22 cellular contexts compared by ENCODE assay signal in the genomic region with DNA sequence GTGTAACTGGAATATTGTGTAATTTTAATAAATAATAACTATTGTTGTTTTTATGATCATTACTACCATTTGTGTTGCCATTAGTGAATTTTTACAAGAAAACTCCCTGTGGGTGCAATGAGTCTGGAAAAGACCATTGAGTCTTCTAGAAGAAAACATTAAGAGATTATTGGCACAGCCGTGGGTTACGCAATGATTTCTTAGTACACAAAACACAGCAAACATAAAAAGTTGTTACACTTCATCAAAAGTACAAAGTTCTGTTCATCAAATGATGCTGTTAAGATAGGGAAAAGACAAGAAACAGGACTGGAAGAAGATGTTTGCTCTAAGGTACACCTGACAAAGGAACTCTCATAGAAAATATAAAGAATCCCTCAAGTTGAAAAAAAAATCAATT. TPM values are rescaled to one million over a fixed set of nuclear protein-coding genes. Genes with fewer than 3 reads are reported as not detected.
"Had no signal": no experiment of that assay in that cellular context is flagged by ENCODE, and none has a peak within 500 bp of the region (broad histone marks: within the 10 kb centered on the region; RNA-seq: fewer than 3 reads in every experiment).

No MANE protein-coding gene starts in this region.

- DNase-seq: effector memory CD8-positive, alpha-beta T cell; gastrocnemius medialis; heart right ventricle; kidney glomerular epithelial cell; natural killer cell; sigmoid colon; stomach; transverse colon had no signal

- ATAC-seq: effector memory CD8-positive, alpha-beta T cell; gastrocnemius medialis; heart right ventricle; mucosa of descending colon; natural killer cell had no signal

- H3K4me3 Mint-ChIP-seq: dendritic cell treated with granulocyte-macrophage colony-stimulating factor and Interleukin-4, amounts not matched to agents 40 ng/mL and 50 ng/mL, for 4 days; effector memory CD8-positive, alpha-beta T cell; natural killer cell; neural crest cell had no signal

- H3K4me1 ChIP-seq: esophagus muscularis mucosa, gastrocnemius medialis, heart right ventricle, sigmoid colon, stomach, transverse colon had no signal

- H3K27me3 Mint-ChIP-seq: dendritic cell treated with granulocyte-macrophage colony-stimulating factor and Interleukin-4, amounts not matched to agents 40 ng/mL and 50 ng/mL, for 4 days; effector memory CD8-positive, alpha-beta T cell had no signal

- H3K4me3 ChIP-seq: esophagus muscularis mucosa, gastrocnemius medialis, heart right ventricle, mucosa of descending colon, sigmoid colon, skin epidermis, stomach, thoracic aorta, transverse colon had no signal

- H3K27ac ChIP-seq: epithelial cell of prostate, esophagus muscularis mucosa, gastrocnemius medialis, heart right ventricle, sigmoid colon, skin epidermis, stomach, thoracic aorta, transverse colon had no signal

- H3K27ac Mint-ChIP-seq: dendritic cell treated with granulocyte-macrophage colony-stimulating factor and Interleukin-4, amounts not matched to agents 40 ng/mL and 50 ng/mL, for 4 days had no signal

- H3K27me3 ChIP-seq: esophagus muscularis mucosa, gastrocnemius medialis, heart right ventricle, sigmoid colon, stomach, transverse colon had no signal

- H3K4me1 Mint-ChIP-seq: natural killer cell, neural crest cell had no signal

RNA-seq across cellular contexts. Expression of gene DPRX, which starts 52.3 kb away (rescaled TPM):
- total RNA-seq: esophagus muscularis mucosa, fibroblast of villous mesenchyme, heart right ventricle, liver, lung microvascular endothelial cell, mesenteric fat pad, mucosa of descending colon, natural killer cell, neural crest cell, osteocyte, pulmonary artery endothelial cell, sigmoid colon, thoracic aorta, transverse colon, urinary bladder had no signal
- polyA plus RNA-seq: liver, sigmoid colon, stomach, urinary bladder had no signal
